Comparison of ENCODE assay signal across 25 cellular contexts in the genomic region with DNA sequence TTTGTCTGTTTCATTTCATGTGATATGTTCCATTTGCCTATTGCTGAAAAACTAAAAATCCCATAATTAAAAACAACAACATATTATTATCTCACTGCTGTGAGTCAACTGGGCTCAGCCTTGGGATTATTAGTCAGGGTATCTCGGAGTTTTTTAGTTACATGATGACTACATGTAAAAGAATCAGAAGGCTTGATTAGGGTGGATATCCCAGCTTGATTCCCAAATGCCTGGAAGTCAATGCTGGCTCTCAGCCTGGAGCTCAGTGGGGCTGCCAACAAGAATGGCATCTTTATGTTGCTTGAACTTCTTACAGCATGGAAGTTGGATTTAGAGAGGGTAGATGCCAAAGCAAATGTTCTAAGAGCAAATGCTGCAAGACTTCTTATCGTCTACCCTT.
DNase-seq lines count a peak whose midpoint lies in the region; ATAC-seq and TF ChIP-seq lines count a peak whose summit lies in the region.
"Had no signal": no experiment of that assay in that cellular context is flagged by ENCODE, and none has a peak within 500 bp of the region (broad histone marks: within the 10 kb centered on the region; RNA-seq: fewer than 3 reads in every experiment).

No MANE protein-coding gene starts in this region.

- H3K36me3 Mint-ChIP-seq in endodermal cell (ENCODE audit: low read depth): no peaks in the 10 kb centered on the region
- H3K36me3 Mint-ChIP-seq in naive thymus-derived CD8-positive, alpha-beta T cell: no peaks in the 10 kb centered on the region
- no peaks in the 10 kb centered on the region for H3K36me3 Mint-ChIP-seq in activated CD8-positive, alpha-beta T cell treated with anti-CD3 and anti-CD28 coated beads for 36 hours (ENCODE audit: low read depth)
- H3K36me3 Mint-ChIP-seq: activated CD4-positive, alpha-beta memory T cell treated with anti-CD3 and anti-CD28 coated beads for 36 hours; CD4-positive, CD25-positive, alpha-beta regulatory T cell had no signal

- H3K4me3 ChIP-seq in MG63 (no peak overlapping the region), endodermal cell (ENCODE audit: low read length) (no peak overlapping the region)
- H3K4me3 ChIP-seq: mucosa of descending colon, Peyer's patch, suprapubic skin, uterus had no signal

- CTCF ChIA-PET in activated CD8-positive, alpha-beta T cell treated with anti-CD3 and anti-CD28 coated beads for 36 hours (lab: Charles Lee): interaction anchor here (0.9 kb wide), 1 partner anchor 30 kb away, joined by 3 read pairs; no protein-coding TSS in a partner anchor

- H3K27ac Mint-ChIP-seq in endodermal cell: no peak overlapping the region
- H3K27ac Mint-ChIP-seq in naive thymus-derived CD8-positive, alpha-beta T cell: no peak overlapping the region
- no peak overlapping the region for H3K27ac Mint-ChIP-seq in activated CD8-positive, alpha-beta T cell treated with anti-CD3 and anti-CD28 coated beads for 36 hours
- H3K27ac Mint-ChIP-seq: activated CD4-positive, alpha-beta memory T cell treated with anti-CD3 and anti-CD28 coated beads for 36 hours; CD4-positive, CD25-positive, alpha-beta regulatory T cell; effector memory CD8-positive, alpha-beta T cell; T-helper 17 cell had no signal

- POLR2A ChIA-PET in naive thymus-derived CD8-positive, alpha-beta T cell (lab: Charles Lee): no interaction called here
- POLR2A ChIA-PET in activated CD8-positive, alpha-beta T cell treated with anti-CD3 and anti-CD28 coated beads for 36 hours (lab: Charles Lee): no interaction called here

- DNase-seq in AG09319 (ENCODE audit: extremely low read depth, low read depth): peak; percentile 24
- peak; percentile 88 for DNase-seq in MG63
- DNase-seq in brain pericyte (ENCODE audit: low read depth, low spot score): peak; percentile 41
- peak; percentile 71 for DNase-seq in foreskin melanocyte
- no peak for DNase-seq in endodermal cell
- DNase-seq in naive thymus-derived CD8-positive, alpha-beta T cell: no peak
- no peak for DNase-seq in activated CD8-positive, alpha-beta T cell treated with anti-CD3 and anti-CD28 coated beads for 36 hours
- DNase-seq: activated CD4-positive, alpha-beta memory T cell treated with anti-CD3 and anti-CD28 coated beads for 36 hours; activated gamma-delta T cell treated with Interleukin-2 at 50 U/mL for 16 hours; activated T-cell treated with anti-CD3 and anti-CD28 coated beads for 4 hours; amygdala; CD4-positive, CD25-positive, alpha-beta regulatory T cell; effector memory CD8-positive, alpha-beta T cell; Kasumi-1; mucosa of descending colon; NCI-H1105; NCI-H2081 treated with DMSO at 0.1 percent for 48 hours; NCI-H510A treated with DMSO at 0.1 percent for 48 hours; Peyer's patch; stimulated activated CD8-positive, alpha-beta memory T cell treated with anti-CD3 and anti-CD28 coated beads, Interleukin-4, amount 100 ng/mL, for 48 hours; T-helper 17 cell; uterus had no signal

- no peaks in the 10 kb centered on the region for H3K4me1 ChIP-seq in endodermal cell (ENCODE audit: control insufficient read depth, insufficient read depth, low read length)
- H3K4me1 ChIP-seq: Peyer's patch, suprapubic skin, uterus had no signal

- H3K27me3 ChIP-seq in MG63 (no peaks in the 10 kb centered on the region), endodermal cell (ENCODE audit: control insufficient read depth, insufficient read depth, low read length, poor library complexity, severe bottlenecking) (no peaks in the 10 kb centered on the region)
- H3K27me3 ChIP-seq: Peyer's patch, suprapubic skin, uterus had no signal

- no peaks in the 10 kb centered on the region for H3K27me3 Mint-ChIP-seq in endodermal cell (ENCODE audit: insufficient read depth)
- no peaks in the 10 kb centered on the region for H3K27me3 Mint-ChIP-seq in naive thymus-derived CD8-positive, alpha-beta T cell
- H3K27me3 Mint-ChIP-seq in activated CD8-positive, alpha-beta T cell treated with anti-CD3 and anti-CD28 coated beads for 36 hours: no peaks in the 10 kb centered on the region
- H3K27me3 Mint-ChIP-seq: activated CD4-positive, alpha-beta memory T cell treated with anti-CD3 and anti-CD28 coated beads for 36 hours; CD4-positive, CD25-positive, alpha-beta regulatory T cell; effector memory CD8-positive, alpha-beta T cell; T-helper 17 cell had no signal

- H3K9me3 ChIP-seq in MG63: no peaks in the 10 kb centered on the region
- H3K9me3 ChIP-seq in endodermal cell (ENCODE audit: control insufficient read depth, low read length): no peaks in the 10 kb centered on the region
- H3K9me3 ChIP-seq: mucosa of descending colon, Peyer's patch, suprapubic skin, uterus had no signal

- H3K9ac ChIP-seq in endodermal cell (ENCODE audit: extremely low read depth, low read length, poor library complexity, severe bottlenecking): no peak overlapping the region

- ATAC-seq in HG03135 (IDR thresholded peaks at IDR 0.05; ENCODE audit: unreplicated experiment): no peak
- no peak for ATAC-seq in naive thymus-derived CD8-positive, alpha-beta T cell
- no peak for ATAC-seq in activated CD8-positive, alpha-beta T cell treated with anti-CD3 and anti-CD28 coated beads for 36 hours
- ATAC-seq: effector memory CD8-positive, alpha-beta T cell; mucosa of descending colon; T-helper 17 cell had no signal

- H3K4me3 Mint-ChIP-seq in endodermal cell: no peak overlapping the region
- no peak overlapping the region for H3K4me3 Mint-ChIP-seq in naive thymus-derived CD8-positive, alpha-beta T cell
- no peak overlapping the region for H3K4me3 Mint-ChIP-seq in activated CD8-positive, alpha-beta T cell treated with anti-CD3 and anti-CD28 coated beads for 36 hours
- H3K4me3 Mint-ChIP-seq: activated CD4-positive, alpha-beta memory T cell treated with anti-CD3 and anti-CD28 coated beads for 36 hours; CD4-positive, CD25-positive, alpha-beta regulatory T cell; effector memory CD8-positive, alpha-beta T cell; T-helper 17 cell had no signal

- no peak overlapping the region for H3K27ac ChIP-seq in endodermal cell (ENCODE audit: low read depth, low read length)
- H3K27ac ChIP-seq: Peyer's patch, suprapubic skin, uterus, VCaP had no signal

- intact Hi-C loops in activated CD8-positive, alpha-beta T cell treated with anti-CD3 and anti-CD28 coated beads for 36 hours (cut with micrococcal nuclease): no loop called here

- H3K36me3 ChIP-seq in MG63 (no peaks in the 10 kb centered on the region), endodermal cell (ENCODE audit: control insufficient read depth, insufficient read depth, low read length) (no peaks in the 10 kb centered on the region)
- H3K36me3 ChIP-seq: Peyer's patch, suprapubic skin, uterus had no signal

- peaks cover 3% of the 10 kb centered on the region for H3K4me1 Mint-ChIP-seq in endodermal cell
- no peaks in the 10 kb centered on the region for H3K4me1 Mint-ChIP-seq in naive thymus-derived CD8-positive, alpha-beta T cell
- no peaks in the 10 kb centered on the region for H3K4me1 Mint-ChIP-seq in activated CD8-positive, alpha-beta T cell treated with anti-CD3 and anti-CD28 coated beads for 36 hours (ENCODE audit: low read depth)
- H3K4me1 Mint-ChIP-seq: CD4-positive, CD25-positive, alpha-beta regulatory T cell; T-helper 17 cell had no signal

- TF ChIP-seq CTCF in AG09319 (IDR thresholded peaks at IDR 0.05; ENCODE audit: low read depth, low read length) (no peak), endodermal cell (conservative IDR thresholded peaks at IDR 0.05) (no peak)
- no peak for TF ChIP-seq CTCF in activated CD8-positive, alpha-beta T cell treated with anti-CD3 and anti-CD28 coated beads for 36 hours (IDR thresholded peaks at IDR 0.05)

- H3K9me3 Mint-ChIP-seq in endodermal cell: no peaks in the 10 kb centered on the region
- peaks cover 0 to 20% (median 4%) of the 10 kb centered on the region in 9 donors for H3K9me3 Mint-ChIP-seq in naive thymus-derived CD8-positive, alpha-beta T cell
- H3K9me3 Mint-ChIP-seq in activated CD8-positive, alpha-beta T cell treated with anti-CD3 and anti-CD28 coated beads for 36 hours: peaks cover 5% of the 10 kb centered on the region

- WGBS in endodermal cell (ENCODE audit: insufficient coverage in 1 of 2, insufficient read length in 1 of 2), 2 experiments: 93 to 100% methylated on average over 1 to 2 of the region's 2 CpGs

Comparison
In these comparisons a context has a peak if more than half of its experiments do, and no peak if none do; other contexts are left out.
1. DNase-seq: peak in AG09319 (single experiment), MG63 (single experiment), brain pericyte (single experiment) and foreskin melanocyte (single experiment); none in endodermal cell (single experiment), naive thymus-derived CD8-positive, alpha-beta T cell (0 of 10) and activated CD8-positive, alpha-beta T cell treated with anti-CD3 and anti-CD28 coated beads for 36 hours (single experiment).